Comparison of ENCODE assay signal across 9 cellular contexts in genomic region chr7:50657341-50657873, GRCh38.
DNase-seq lines count a peak whose midpoint lies in the region; ATAC-seq and TF ChIP-seq lines count a peak whose summit lies in the region.
"Had no signal": no experiment of that assay in that cellular context is flagged by ENCODE, and none has a peak within 500 bp of the region (broad histone marks: within the 10 kb centered on the region; RNA-seq: fewer than 3 reads in every experiment).

No MANE protein-coding gene starts in this region.

- no peaks in the 10 kb centered on the region for H3K9me3 ChIP-seq in vagina

- DNase-seq in RWPE1 (ENCODE audit: low spot score), result peak; percentile 31
- DNase-seq in fibroblast of the conjunctiva (ENCODE audit: low read depth), result peak; percentile 52
- no peak for DNase-seq in omental fat pad (ENCODE audit: low spot score)
- peak in 1 of 2 donors; percentile 94 for DNase-seq in vagina (ENCODE audit: extremely low spot score in 2 of 2)
- DNase-seq in KBM-7, result no peak
- DNase-seq in NCI-H226, result no peak
- no peak for DNase-seq in activated naive CD4-positive, alpha-beta T cell treated with Interleukin-2 at 50 U/mL for 16 hours
- DNase-seq: activated CD4-positive, CD25-positive, alpha-beta regulatory T cell treated with anti-CD3 and anti-CD28 coated beads, Interleukin-2, amount 50 U/mL, for 72 hours; NCI-H1417 had no signal

- TF ChIP-seq CTCF in RWPE1 (conservative IDR thresholded peaks at IDR 0.05; ENCODE audit: low read depth), result no peak
- TF ChIP-seq CTCF in omental fat pad (IDR thresholded peaks at IDR 0.05), result no peak
- TF ChIP-seq CTCF in vagina (IDR thresholded peaks at IDR 0.05), result peak in 1 of 3 experiments; percentile 36

- H3K36me3 ChIP-seq in vagina, result no peaks in the 10 kb centered on the region

- H3K27ac ChIP-seq in RWPE1, result peak overlapping the region; percentile 66; the same call in 1 of the 2 replicates
- peak overlapping the region; percentile 64 for H3K27ac ChIP-seq in vagina

- POLR2A ChIA-PET in RWPE1 (lab: Yijun Ruan, JAX; ENCODE audit: low non-redundant PET), result no interaction called here

- peak; percentile 88 for ATAC-seq in omental fat pad (ENCODE audit: low FRiP score)

- peaks cover 82% of the 10 kb centered on the region for H3K4me1 ChIP-seq in vagina

- TF ChIP-seq POLR2A in vagina (IDR thresholded peaks at IDR 0.05), result no peak

- in situ Hi-C loops in KBM-7 (cut with MboI; ENCODE audit: low pct_unique_long_range_greater_than_20kb, low sequenced_read_pairs), result no loop called here

- intact Hi-C loops in vagina (cut with DNase I), result loop anchor here (5.0 kb wide), 1 partner anchor 155 kb away; no protein-coding TSS in a partner anchor

- no peaks in the 10 kb centered on the region for H3K27me3 ChIP-seq in vagina

- CTCF ChIA-PET in RWPE1 (lab: Yijun Ruan, JAX), result no interaction called here

- H3K4me3 ChIP-seq in vagina, result no peak overlapping the region

Comparison
In these comparisons a context has a peak if more than half of its experiments do, and no peak if none do; other contexts are left out.
1. DNase-seq: peak in RWPE1 (single experiment) and fibroblast of the conjunctiva (single experiment); none in omental fat pad (single experiment), KBM-7 (single experiment), NCI-H226 (single experiment) and activated naive CD4-positive, alpha-beta T cell treated with Interleukin-2 at 50 U/mL for 16 hours (single experiment).